8 cellular contexts compared by ENCODE assay signal in the genomic region with DNA sequence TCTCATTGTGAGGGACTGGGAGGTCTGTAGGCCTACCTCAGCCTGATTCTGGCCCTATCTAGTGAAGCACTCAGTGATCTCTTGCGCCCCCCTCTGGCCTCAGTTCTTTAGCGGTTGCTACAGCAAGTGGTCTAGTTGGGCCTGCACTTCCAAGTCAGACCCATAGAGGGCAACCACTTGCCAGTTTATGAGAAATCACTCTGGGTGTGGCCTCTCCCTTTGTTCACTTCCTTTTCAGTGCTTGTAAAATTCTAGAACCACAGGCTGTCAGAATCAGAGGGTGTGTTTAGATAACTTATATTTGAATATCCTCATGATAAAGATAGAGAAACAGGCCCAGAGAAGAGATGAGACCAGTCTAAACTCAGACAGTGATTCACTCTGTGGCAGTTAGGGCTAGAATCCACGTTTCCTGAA.
DNase-seq lines count a peak whose midpoint lies in the region; ATAC-seq and TF ChIP-seq lines count a peak whose summit lies in the region.

No MANE protein-coding gene starts in this region.

- TF ChIP-seq CTCF in coronary artery (IDR thresholded peaks at IDR 0.05) (peak; percentile 89), liver (IDR thresholded peaks at IDR 0.05; ENCODE audit: low read depth, low read length, missing input control) (peak; percentile 99)

- peak overlapping the region; percentile 59 to 81 for H3K27ac ChIP-seq in coronary artery
- H3K27ac ChIP-seq in liver (ENCODE audit: low read depth in 1 of 2, low read length in 2 of 2) = peak overlapping the region; percentile 36 to 61

- H3K27me3 Mint-ChIP-seq in activated CD4-positive, alpha-beta T cell treated with anti-CD3 and anti-CD28 coated beads, Interleukin-2, amount 10 ng/mL, durations not matched to agents 24 days and 14 days = no peaks in the 10 kb centered on the region

- peak overlapping the region; percentile 98 for H3K27ac Mint-ChIP-seq in activated CD4-positive, alpha-beta T cell treated with anti-CD3 and anti-CD28 coated beads, Interleukin-2, amount 10 ng/mL, durations not matched to agents 24 days and 14 days

- peaks cover 41% of the 10 kb centered on the region for H3K4me1 Mint-ChIP-seq in activated CD4-positive, alpha-beta T cell treated with anti-CD3 and anti-CD28 coated beads, Interleukin-2, amount 10 ng/mL, durations not matched to agents 24 days and 14 days

- H3K4me3 ChIP-seq in coronary artery (no peak overlapping the region), liver (ENCODE audit: low read depth in 1 of 3, low read length in 3 of 3) (no peak overlapping the region)

- no peaks in the 10 kb centered on the region for H3K9me3 Mint-ChIP-seq in activated CD4-positive, alpha-beta T cell treated with anti-CD3 and anti-CD28 coated beads, Interleukin-2, amount 10 ng/mL, durations not matched to agents 24 days and 14 days

- peak overlapping the region in 1 of 2 donors; percentile 5 for H3K9ac ChIP-seq in liver (ENCODE audit: low read depth in 1 of 2, low read length in 2 of 2)

- intact Hi-C loops in activated CD4-positive, alpha-beta T cell treated with anti-CD3 and anti-CD28 coated beads, Interleukin-2, amount 10 ng/mL, durations not matched to agents 24 days and 14 days (cut with micrococcal nuclease) = loop anchor here (1.0 to 5.0 kb wide), 9 partner anchors 12 to 451 kb away; a partner anchor contains a TSS

- H3K36me3 Mint-ChIP-seq in activated CD4-positive, alpha-beta T cell treated with anti-CD3 and anti-CD28 coated beads, Interleukin-2, amount 10 ng/mL, durations not matched to agents 24 days and 14 days (ENCODE audit: low read depth) = no peaks in the 10 kb centered on the region

- peak overlapping the region; percentile 69 for H3K4me3 Mint-ChIP-seq in activated CD4-positive, alpha-beta T cell treated with anti-CD3 and anti-CD28 coated beads, Interleukin-2, amount 10 ng/mL, durations not matched to agents 24 days and 14 days

- ATAC-seq in GM19043 (IDR thresholded peaks at IDR 0.05; ENCODE audit: low read depth, unreplicated experiment) (peak; percentile 75), HG03354 (IDR thresholded peaks at IDR 0.05; ENCODE audit: poor library complexity, severe bottlenecking, unreplicated experiment) (peak; percentile 88)

- 18% methylated on average over 3 of the region's 3 CpGs for WGBS in liver

- TF ChIP-seq RAD21 in liver (IDR thresholded peaks at IDR 0.05) = peak; percentile 100

- no peaks in the 10 kb centered on the region for H3K9me3 ChIP-seq in liver (ENCODE audit: control insufficient read depth in 4 of 4, low read length in 3 of 4)

- no peaks in the 10 kb centered on the region for H3K4me1 ChIP-seq in liver (ENCODE audit: control insufficient read depth in 4 of 4, insufficient read depth in 4 of 4, low read length in 3 of 4)

- H3K36me3 ChIP-seq in liver (ENCODE audit: control insufficient read depth in 4 of 4, insufficient read depth in 3 of 4, low read depth in 1 of 4, low read length in 3 of 4) = no peaks in the 10 kb centered on the region

- peak; percentile 75 to 79 for DNase-seq in AML-193 (lab: John Stamatoyannopoulos, UW)
- peak; percentile 67 to 90 for DNase-seq in NCI-H526 (lab: John Stamatoyannopoulos, UW)
- DNase-seq in activated CD4-positive, alpha-beta T cell treated with anti-CD3 and anti-CD28 coated beads, Interleukin-2, amount 10 ng/mL, durations not matched to agents 24 days and 14 days = peak; percentile 96
- peak; percentile 91 for DNase-seq in coronary artery (ENCODE audit: low spot score)
- DNase-seq in stimulated activated CD4-positive, alpha-beta T cell treated with anti-CD3 and anti-CD28 coated beads, Interleukin-4, amount 100 ng/mL, for 24 hours = peak; percentile 93

- no peaks in the 10 kb centered on the region for H3K27me3 ChIP-seq in liver (ENCODE audit: control insufficient read depth in 4 of 4, insufficient read depth in 4 of 4, low read length in 3 of 4)

TF ChIP-seq in liver, 16 proteins besides CTCF, POLR2A, EP300 and RAD21:
- TF ChIP-seq, protein P1, sequence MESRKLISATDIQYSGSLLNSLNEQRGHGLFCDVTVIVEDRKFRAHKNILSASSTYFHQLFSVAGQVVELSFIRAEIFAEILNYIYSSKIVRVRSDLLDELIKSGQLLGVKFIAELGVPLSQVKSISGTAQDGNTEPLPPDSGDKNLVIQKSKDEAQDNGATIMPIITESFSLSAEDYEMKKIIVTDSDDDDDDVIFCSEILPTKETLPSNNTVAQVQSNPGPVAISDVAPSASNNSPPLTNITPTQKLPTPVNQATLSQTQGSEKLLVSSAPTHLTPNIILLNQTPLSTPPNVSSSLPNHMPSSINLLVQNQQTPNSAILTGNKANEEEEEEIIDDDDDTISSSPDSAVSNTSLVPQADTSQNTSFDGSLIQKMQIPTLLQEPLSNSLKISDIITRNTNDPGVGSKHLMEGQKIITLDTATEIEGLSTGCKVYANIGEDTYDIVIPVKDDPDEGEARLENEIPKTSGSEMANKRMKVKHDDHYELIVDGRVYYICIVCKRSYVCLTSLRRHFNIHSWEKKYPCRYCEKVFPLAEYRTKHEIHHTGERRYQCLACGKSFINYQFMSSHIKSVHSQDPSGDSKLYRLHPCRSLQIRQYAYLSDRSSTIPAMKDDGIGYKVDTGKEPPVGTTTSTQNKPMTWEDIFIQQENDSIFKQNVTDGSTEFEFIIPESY (IDR thresholded peaks at IDR 0.05) = no peak
- TF ChIP-seq NR2F2 (IDR thresholded peaks at IDR 0.05) = peak; percentile 10
- TF ChIP-seq FOXA2 (IDR thresholded peaks at IDR 0.05) = peak; percentile 5
- TF ChIP-seq RXRA (IDR thresholded peaks at IDR 0.05) = peak in 1 of 2 donors; percentile 40
- TF ChIP-seq TAF1 (conservative IDR thresholded peaks at IDR 0.05) = no peak
- TF ChIP-seq, protein P2, sequence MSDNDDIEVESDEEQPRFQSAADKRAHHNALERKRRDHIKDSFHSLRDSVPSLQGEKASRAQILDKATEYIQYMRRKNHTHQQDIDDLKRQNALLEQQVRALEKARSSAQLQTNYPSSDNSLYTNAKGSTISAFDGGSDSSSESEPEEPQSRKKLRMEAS (IDR thresholded peaks at IDR 0.05) = peak; percentile 20
